ENCODE assay signal across 12 cellular contexts in genomic region chr7:475951-476441, GRCh38.
"Had no signal": no experiment of that assay in that cellular context is flagged by ENCODE, and none has a peak within 500 bp of the region (broad histone marks: within the 10 kb centered on the region; RNA-seq: fewer than 3 reads in every experiment).

No MANE protein-coding gene starts in this region.

- DNase-seq: activated CD4-positive, alpha-beta T cell treated with anti-CD3 and anti-CD28 coated beads for 1 hour; activated CD4-positive, alpha-beta T cell treated with anti-CD3 and anti-CD28 coated beads, Interleukin-2, amount 50 U/mL, for 48 hours; activated T-cell treated with anti-CD3 and anti-CD28 coated beads, Interleukin-2, amount 50 U/mL, for 4 hours; esophagus squamous epithelium; foreskin fibroblast; islet precursor cell; naive B cell; nucleus accumbens; SJCRH30; stimulated activated CD4-positive, alpha-beta T cell treated with anti-CD3 and anti-CD28 coated beads, Interleukin-4, amount 100 ng/mL, for 4 hours; stimulated activated naive CD8-positive, alpha-beta T cell treated with anti-CD3 and anti-CD28 coated beads, Interleukin-15, amount 100 ng/mL, for 72 hours had no signal

- H3K36me3 ChIP-seq: cardiac muscle cell, esophagus squamous epithelium, SJCRH30 had no signal

- ATAC-seq: activated T-cell treated with anti-CD3 and anti-CD28 coated beads, Interleukin-2, amount 50 U/mL, for 4 hours; stimulated activated naive CD8-positive, alpha-beta T cell treated with anti-CD3 and anti-CD28 coated beads, Interleukin-15, amount 100 ng/mL, for 72 hours had no signal

- H3K27me3 ChIP-seq: SJCRH30 had no signal

- H3K27ac ChIP-seq: cardiac muscle cell, esophagus squamous epithelium, SJCRH30 had no signal

- H3K4me3 ChIP-seq: cardiac muscle cell, esophagus squamous epithelium, SJCRH30 had no signal

- H3K9me3 ChIP-seq: SJCRH30 had no signal
